ENCODE assay signal across 2 cellular contexts in genomic region chr5:115363879-115364278, GRCh38.
TF ChIP-seq lines count a peak whose summit lies in the region.

No MANE protein-coding gene starts in this region.

TF ChIP-seq in IMR-90, 13 proteins besides CTCF, POLR2A, EP300 and RAD21:
- TF ChIP-seq MAFK (IDR thresholded peaks at IDR 0.05; ENCODE audit: low read depth, low read length) (no peak), RCOR1 (IDR thresholded peaks at IDR 0.05; ENCODE audit: insufficient replicate concordance, low read length) (no peak), FOS (IDR thresholded peaks at IDR 0.05; ENCODE audit: low read depth, low read length) (no peak), SMC3 (IDR thresholded peaks at IDR 0.05; ENCODE audit: low read depth, low read length) (no peak), MXI1 (IDR thresholded peaks at IDR 0.05; ENCODE audit: borderline replicate concordance, low read depth, low read length) (no peak), MAZ (IDR thresholded peaks at IDR 0.05; ENCODE audit: borderline replicate concordance, low read depth, low read length) (no peak), CEBPB (IDR thresholded peaks at IDR 0.05; ENCODE audit: low read depth, low read length) (no peak), BHLHE40 (IDR thresholded peaks at IDR 0.05; ENCODE audit: low read depth, low read length) (no peak), CHD1 (IDR thresholded peaks at IDR 0.05; ENCODE audit: low read depth, low read length) (no peak), RFX5 (IDR thresholded peaks at IDR 0.05; ENCODE audit: low read depth, low read length) (no peak), NFE2L2 (IDR thresholded peaks at IDR 0.05; ENCODE audit: low read depth, low read length) (no peak)
- TF ChIP-seq, protein P1, sequence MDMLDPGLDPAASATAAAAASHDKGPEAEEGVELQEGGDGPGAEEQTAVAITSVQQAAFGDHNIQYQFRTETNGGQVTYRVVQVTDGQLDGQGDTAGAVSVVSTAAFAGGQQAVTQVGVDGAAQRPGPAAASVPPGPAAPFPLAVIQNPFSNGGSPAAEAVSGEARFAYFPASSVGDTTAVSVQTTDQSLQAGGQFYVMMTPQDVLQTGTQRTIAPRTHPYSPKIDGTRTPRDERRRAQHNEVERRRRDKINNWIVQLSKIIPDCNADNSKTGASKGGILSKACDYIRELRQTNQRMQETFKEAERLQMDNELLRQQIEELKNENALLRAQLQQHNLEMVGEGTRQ (IDR thresholded peaks at IDR 0.05; ENCODE audit: low read depth, low read length) = no peak
- TF ChIP-seq, protein P2, sequence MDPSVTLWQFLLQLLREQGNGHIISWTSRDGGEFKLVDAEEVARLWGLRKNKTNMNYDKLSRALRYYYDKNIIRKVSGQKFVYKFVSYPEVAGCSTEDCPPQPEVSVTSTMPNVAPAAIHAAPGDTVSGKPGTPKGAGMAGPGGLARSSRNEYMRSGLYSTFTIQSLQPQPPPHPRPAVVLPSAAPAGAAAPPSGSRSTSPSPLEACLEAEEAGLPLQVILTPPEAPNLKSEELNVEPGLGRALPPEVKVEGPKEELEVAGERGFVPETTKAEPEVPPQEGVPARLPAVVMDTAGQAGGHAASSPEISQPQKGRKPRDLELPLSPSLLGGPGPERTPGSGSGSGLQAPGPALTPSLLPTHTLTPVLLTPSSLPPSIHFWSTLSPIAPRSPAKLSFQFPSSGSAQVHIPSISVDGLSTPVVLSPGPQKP (IDR thresholded peaks at IDR 0.05; ENCODE audit: borderline replicate concordance, low read depth, low read length) = no peak

TF ChIP-seq in HepG2, 621 proteins besides CTCF, POLR2A, EP300 and RAD21:
- no peak for TF ChIP-seq PTBP1 (IDR thresholded peaks at IDR 0.05; ENCODE audit: low read depth, low read length, poor library complexity, severe bottlenecking)
- TF ChIP-seq DPF2 (CRISPR knock-in tag; IDR thresholded peaks at IDR 0.05; ENCODE audit: borderline replicate concordance, low read depth) = no peak
- no peak for TF ChIP-seq GTF3A (CRISPR knock-in tag; conservative IDR thresholded peaks at IDR 0.05)
- no peak for TF ChIP-seq MTA1 (CRISPR knock-in tag; IDR thresholded peaks at IDR 0.05; ENCODE audit: borderline replicate concordance)
- TF ChIP-seq KAT2B (IDR thresholded peaks at IDR 0.05; ENCODE audit: borderline replicate concordance, low read depth, low read length) = no peak
- TF ChIP-seq ZNF512 (CRISPR knock-in tag; IDR thresholded peaks at IDR 0.05) = no peak
- TF ChIP-seq ZNF574 (CRISPR knock-in tag; IDR thresholded peaks at IDR 0.05) = no peak
- no peak for TF ChIP-seq ZNF639 (CRISPR knock-in tag; conservative IDR thresholded peaks at IDR 0.05)
- no peak for TF ChIP-seq IKZF1 (IDR thresholded peaks at IDR 0.05)
- TF ChIP-seq ZNF180 (CRISPR knock-in tag; IDR thresholded peaks at IDR 0.05; ENCODE audit: borderline replicate concordance, low read depth) = no peak
- TF ChIP-seq PHF5A (CRISPR knock-in tag; IDR thresholded peaks at IDR 0.05; ENCODE audit: low read depth, unreplicated experiment) = no peak
- TF ChIP-seq, protein P3, sequence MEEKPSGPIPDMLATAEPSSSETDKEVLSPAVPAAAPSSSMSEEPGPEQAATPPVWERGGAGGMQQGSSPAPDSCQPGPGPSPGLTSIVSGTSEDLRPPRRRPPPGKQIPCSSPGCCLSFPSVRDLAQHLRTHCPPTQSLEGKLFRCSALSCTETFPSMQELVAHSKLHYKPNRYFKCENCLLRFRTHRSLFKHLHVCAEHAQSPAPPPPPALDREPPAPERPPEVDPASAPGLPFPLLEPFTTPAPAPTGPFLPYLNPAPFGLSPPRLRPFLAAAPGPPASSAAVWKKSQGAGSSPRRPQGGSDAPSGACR (CRISPR knock-in tag; IDR thresholded peaks at IDR 0.05) = no peak
- no peak for TF ChIP-seq NKX3-1 (CRISPR knock-in tag; IDR thresholded peaks at IDR 0.05)
- TF ChIP-seq SP2 (CRISPR knock-in tag; IDR thresholded peaks at IDR 0.05) = no peak
- TF ChIP-seq ZNF720 (CRISPR knock-in tag; IDR thresholded peaks at IDR 0.05) = no peak
- TF ChIP-seq ZFP82 (CRISPR knock-in tag; IDR thresholded peaks at IDR 0.05; ENCODE audit: borderline replicate concordance) = no peak
- TF ChIP-seq, protein P4, sequence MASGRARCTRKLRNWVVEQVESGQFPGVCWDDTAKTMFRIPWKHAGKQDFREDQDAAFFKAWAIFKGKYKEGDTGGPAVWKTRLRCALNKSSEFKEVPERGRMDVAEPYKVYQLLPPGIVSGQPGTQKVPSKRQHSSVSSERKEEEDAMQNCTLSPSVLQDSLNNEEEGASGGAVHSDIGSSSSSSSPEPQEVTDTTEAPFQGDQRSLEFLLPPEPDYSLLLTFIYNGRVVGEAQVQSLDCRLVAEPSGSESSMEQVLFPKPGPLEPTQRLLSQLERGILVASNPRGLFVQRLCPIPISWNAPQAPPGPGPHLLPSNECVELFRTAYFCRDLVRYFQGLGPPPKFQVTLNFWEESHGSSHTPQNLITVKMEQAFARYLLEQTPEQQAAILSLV (CRISPR knock-in tag; IDR thresholded peaks at IDR 0.05; ENCODE audit: borderline replicate concordance) = no peak
TF ChIP-seq in HepG2: peak in this region for 0.
